In the genomic region with DNA sequence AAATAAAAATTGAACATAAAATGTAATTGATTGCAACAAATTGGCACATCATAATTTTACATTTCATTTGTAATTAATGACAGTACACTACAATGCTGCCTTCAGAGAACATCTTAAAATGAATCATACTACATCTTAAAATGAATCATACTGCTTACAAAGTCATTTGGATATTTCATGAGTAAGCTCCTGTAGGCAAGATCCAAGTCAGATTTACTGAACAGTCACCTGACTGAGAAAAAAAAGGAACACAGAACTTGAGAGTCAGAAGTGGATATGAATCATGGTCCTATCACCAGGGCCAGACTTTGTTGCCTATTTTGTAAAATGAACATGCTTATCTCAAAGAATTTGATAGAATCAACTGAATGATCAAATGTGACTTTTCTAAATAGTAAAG, we compare ENCODE assay signal across 8 cellular contexts. TPM values are rescaled to one million over a fixed set of nuclear protein-coding genes. Genes with fewer than 3 reads are reported as not detected.
DNase-seq lines count a peak whose midpoint lies in the region; ATAC-seq lines count a peak whose summit lies in the region.

No MANE protein-coding gene starts in this region.

- no peak overlapping the region for H3K4me3 ChIP-seq in HAP-1

- H3K27me3 ChIP-seq in HAP-1 (ENCODE audit: low read depth): no peaks in the 10 kb centered on the region

- in situ Hi-C loops in HAP-1 (cut with MboI; ENCODE audit: low sequenced_read_pairs): no loop called here

- DNase-seq in AG08396 (ENCODE audit: low spot score) (peak; percentile 67), LoVo (ENCODE audit: low spot score) (peak; percentile 58), dedifferentiated amniotic fluid mesenchymal stem cell (ENCODE audit: extremely low spot score) (peak; percentile 89), HAP-1 (ENCODE audit: low spot score in 2 of 2) (no peak), NCI-H1694 treated with DMSO at 0.1 percent for 48 hours (lab: John Stamatoyannopoulos, UW) (no peak), left lobe of liver (ENCODE audit: low spot score) (no peak)
- peak in 1 of 2 donors; percentile 18 for DNase-seq in stimulated activated naive CD8-positive, alpha-beta T cell treated with anti-CD3 and anti-CD28 coated beads, Interleukin-15, amount 100 ng/mL, for 72 hours

- peaks cover 5% of the 10 kb centered on the region; the same call in 1 of the 2 replicates for H3K36me3 ChIP-seq in HAP-1 (replicated peaks)

- no peaks in the 10 kb centered on the region for H3K4me1 ChIP-seq in HAP-1

- no peaks in the 10 kb centered on the region for H3K27me3 Mint-ChIP-seq in stimulated activated naive CD8-positive, alpha-beta T cell treated with anti-CD3 and anti-CD28 coated beads, Interleukin-15, amount 100 ng/mL, for 72 hours

- H3K9me3 ChIP-seq in HAP-1: no peaks in the 10 kb centered on the region

- peak; percentile 69 for ATAC-seq in GM19455 (IDR thresholded peaks at IDR 0.05; ENCODE audit: unreplicated experiment)
- peak; percentile 100 for ATAC-seq in stimulated activated naive CD8-positive, alpha-beta T cell treated with anti-CD3 and anti-CD28 coated beads, Interleukin-15, amount 100 ng/mL, for 72 hours
- no peak for ATAC-seq in left lobe of liver

- no peaks in the 10 kb centered on the region for H3K9me3 Mint-ChIP-seq in stimulated activated naive CD8-positive, alpha-beta T cell treated with anti-CD3 and anti-CD28 coated beads, Interleukin-15, amount 100 ng/mL, for 72 hours

- H3K4me1 Mint-ChIP-seq in stimulated activated naive CD8-positive, alpha-beta T cell treated with anti-CD3 and anti-CD28 coated beads, Interleukin-15, amount 100 ng/mL, for 72 hours: peaks cover 28% of the 10 kb centered on the region

- H3K27ac Mint-ChIP-seq in stimulated activated naive CD8-positive, alpha-beta T cell treated with anti-CD3 and anti-CD28 coated beads, Interleukin-15, amount 100 ng/mL, for 72 hours: peak overlapping the region in 1 of 2 donors; percentile 82

- peak overlapping the region in 1 of 2 donors; percentile 58 for H3K4me3 Mint-ChIP-seq in stimulated activated naive CD8-positive, alpha-beta T cell treated with anti-CD3 and anti-CD28 coated beads, Interleukin-15, amount 100 ng/mL, for 72 hours

RNA-seq across cellular contexts. Expression of gene FBLN5, which starts 32.7 kb away (rescaled TPM):
- total RNA-seq in left lobe of liver: 7.7 TPM

RNA-seq across cellular contexts. Expression of gene TRIP11, which starts 59.7 kb away (rescaled TPM):
- 29.8 TPM for total RNA-seq in left lobe of liver

Comparison
In these comparisons a context has a peak if more than half of its experiments do, and no peak if none do; other contexts are left out.
1. DNase-seq: peak in AG08396 (single experiment), LoVo (single experiment) and dedifferentiated amniotic fluid mesenchymal stem cell (single experiment); none in HAP-1 (0 of 2), NCI-H1694 treated with DMSO at 0.1 percent for 48 hours (single experiment) and left lobe of liver (single experiment).